Comparison of ENCODE assay signal across 8 cellular contexts in the genomic region with DNA sequence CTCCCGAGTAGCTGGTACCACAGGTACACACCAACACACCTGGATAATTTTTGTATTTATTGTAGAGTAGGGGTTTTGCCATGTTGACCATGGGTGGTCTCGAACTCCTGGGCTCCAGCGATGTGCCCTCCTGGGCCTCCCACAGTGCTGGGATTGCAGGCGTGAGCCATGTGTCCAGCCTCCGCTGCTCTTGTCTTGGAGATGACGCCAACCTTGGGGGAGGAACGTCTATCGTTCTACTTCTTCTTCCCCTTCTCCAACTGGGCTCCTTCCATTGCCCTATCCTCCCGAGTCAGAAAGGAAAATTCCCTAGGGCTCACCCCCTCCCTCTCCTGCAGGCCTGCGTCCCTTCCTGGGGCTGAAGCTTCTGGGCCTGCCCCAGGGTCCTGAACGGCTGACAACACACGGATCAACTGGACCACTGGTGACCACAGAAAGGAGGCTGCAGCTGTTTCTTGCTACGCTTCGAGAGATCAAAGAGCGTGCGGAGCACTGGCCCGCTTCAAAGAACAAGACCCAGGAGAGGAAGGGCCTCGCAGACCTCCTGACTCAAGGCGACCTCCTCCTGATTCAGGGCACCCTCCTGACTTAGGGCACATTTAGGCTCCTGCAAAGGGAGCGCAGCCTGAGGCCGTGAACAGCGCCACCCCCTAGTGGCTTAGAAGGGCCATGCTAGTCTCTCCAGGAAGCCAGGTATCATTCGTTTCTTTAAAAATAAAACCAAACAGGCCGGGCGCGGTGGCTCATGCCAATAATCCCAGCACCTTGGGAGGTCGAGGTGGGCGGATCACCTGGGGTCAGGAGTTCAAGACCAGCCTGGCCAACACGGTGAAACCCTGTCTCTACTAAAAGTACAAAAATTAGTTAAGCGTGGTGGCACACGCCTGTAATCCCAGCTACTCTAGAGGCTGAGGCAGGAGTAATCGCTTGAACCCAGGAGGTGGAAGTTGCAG. TPM values are rescaled to one million over a fixed set of nuclear protein-coding genes. Genes with fewer than 3 reads are reported as not detected.
DNase-seq lines count a peak whose midpoint lies in the region; ATAC-seq, FAIRE-seq and TF ChIP-seq lines count a peak whose summit lies in the region.

No MANE protein-coding gene starts in this region.

- peak; percentile 89 for ATAC-seq in GM21390 (IDR thresholded peaks at IDR 0.05; ENCODE audit: unreplicated experiment)
- peak; percentile 89 for ATAC-seq in left lobe of liver

- DNase-seq in DMS53 (lab: John Stamatoyannopoulos, UW) = peak; percentile 88
- DNase-seq in KBM-7 = peak; percentile 82
- peak; percentile 52 for DNase-seq in bronchial epithelial cell (ENCODE audit: low read depth)
- peak; percentile 75 for DNase-seq in left lobe of liver (ENCODE audit: low spot score)
- peak; percentile 33 to 53 (median 37) for DNase-seq in stimulated activated CD4-positive, alpha-beta T cell treated with anti-CD3 and anti-CD28 coated beads, TNF-alpha, amount 100 ng/mL, for 24 hours (ENCODE audit: low read depth in 3 of 3)
- DNase-seq in cerebellum (ENCODE audit: low spot score) = no peak

- no peaks in the 10 kb centered on the region for H3K27me3 ChIP-seq in bronchial epithelial cell (ENCODE audit: control insufficient read depth, insufficient read depth, low read length)

- no peak overlapping the region for H3K4me3 ChIP-seq in WI38 (ENCODE audit: low read depth, low read length)
- no peak overlapping the region for H3K4me3 ChIP-seq in bronchial epithelial cell (ENCODE audit: low read depth, low read length)

- in situ Hi-C loops in KBM-7 (cut with MboI; ENCODE audit: low pct_unique_long_range_greater_than_20kb, low sequenced_read_pairs) = no loop called here

- no peak for FAIRE-seq in bronchial epithelial cell (lab: Jason Lieb, UNC)

- TF ChIP-seq CTCF in WI38 (IDR thresholded peaks at IDR 0.05; ENCODE audit: low read depth, low read length) (peak; percentile 73), bronchial epithelial cell (IDR thresholded peaks at IDR 0.05; ENCODE audit: insufficient read depth, low read length, severe bottlenecking) (peak; percentile 90)

- no peaks in the 10 kb centered on the region for H3K36me3 ChIP-seq in bronchial epithelial cell (ENCODE audit: control insufficient read depth, insufficient read depth, low read length)

RNA-seq across cellular contexts. Expression of a gene that starts 48.5 kb away (rescaled TPM):
- total RNA-seq in bronchial epithelial cell (35.7 and 51.1 TPM in 2 replicates), left lobe of liver (31.7 TPM), cerebellum (81.6 TPM)
